8 cellular contexts compared by ENCODE assay signal in genomic region chr16:49463529-49463928, GRCh38.
DNase-seq lines count a peak whose midpoint lies in the region; ATAC-seq and TF ChIP-seq lines count a peak whose summit lies in the region.

No MANE protein-coding gene starts in this region.

- 0 out of 2 replicates have a peak, but pooled peaks cover 8% of the 10 kb centered on the region for H3F3A ChIP-seq in Loucy (ENCODE audit: low read depth)

- H3K9me2 ChIP-seq in Loucy (replicated peaks; ENCODE audit: low read depth, low read length): no peaks in the 10 kb centered on the region

- no peak overlapping the region for H3K4me3 ChIP-seq in right atrium auricular region
- peak overlapping the region; percentile 62 for H3K4me3 ChIP-seq in Loucy (ENCODE audit: low read length, poor library complexity, severe bottlenecking)
- H3K4me3 ChIP-seq in SJCRH30: no peak overlapping the region

- H3K27me3 ChIP-seq in right atrium auricular region: no peaks in the 10 kb centered on the region
- no peaks in the 10 kb centered on the region for H3K27me3 ChIP-seq in Loucy (ENCODE audit: insufficient read depth, low read length, poor library complexity, severe bottlenecking)
- peaks cover 5% of the 10 kb centered on the region; the same call in 1 of the 2 replicates for H3K27me3 ChIP-seq in SJCRH30

- H3K27ac ChIP-seq in right atrium auricular region (no peak overlapping the region), SJCRH30 (no peak overlapping the region)

- peak overlapping the region; percentile 35; the same call in 1 of the 2 replicates for H2AFZ ChIP-seq in Loucy (ENCODE audit: low read length)

- intact Hi-C loops in Right ventricle myocardium superior (cut with DNase I): no loop called here
- intact Hi-C loops in sciatic nerve (cut with DNase I): no loop called here

- H3K4me2 ChIP-seq in Loucy (ENCODE audit: low read depth, low read length, poor library complexity, severe bottlenecking): peak overlapping the region; percentile 84

- no peaks in the 10 kb centered on the region for H3K79me2 ChIP-seq in Loucy (ENCODE audit: insufficient read depth, low read length)

- peak overlapping the region; percentile 70 for H3K9ac ChIP-seq in Loucy (ENCODE audit: low read depth, low read length, poor library complexity, severe bottlenecking)

- no peak for TF ChIP-seq CTCF in right atrium auricular region (IDR thresholded peaks at IDR 0.05)
- no peak for TF ChIP-seq CTCF in Loucy (conservative IDR thresholded peaks at IDR 0.05; ENCODE audit: low read length)

- ATAC-seq in Right ventricle myocardium superior (ENCODE audit: poor library complexity) (no peak), sciatic nerve (no peak)

- DNase-seq in right atrium auricular region (ENCODE audit: low spot score): peak; percentile 2
- no peak for DNase-seq in Right ventricle myocardium superior
- DNase-seq in activated CD8-positive, alpha-beta memory T cell treated with anti-CD3 and anti-CD28 coated beads, Interleukin-2, amount 50 U/mL, for 24 hours (ENCODE audit: extremely low read depth): peak; percentile 32
- DNase-seq in sciatic nerve (ENCODE audit: low spot score): peak; percentile 49
- DNase-seq in DMS53 treated with DMSO at 0.1 percent for 48 hours (lab: John Stamatoyannopoulos, UW; ENCODE audit: unreplicated experiment): no peak
- no peak for DNase-seq in SJCRH30
- no peak for DNase-seq in kidney glomerular epithelial cell (lab: John Stamatoyannopoulos, UW)

- H3K4me1 ChIP-seq in right atrium auricular region: peaks cover 0 to 6% of the 10 kb centered on the region in 2 donors
- H3K4me1 ChIP-seq in Loucy (ENCODE audit: insufficient read depth, low read length, poor library complexity, severe bottlenecking): peaks cover 55% of the 10 kb centered on the region
- H3K4me1 ChIP-seq in SJCRH30: no peaks in the 10 kb centered on the region

- H4K20me1 ChIP-seq in Loucy (ENCODE audit: insufficient read depth, low read length, poor library complexity, severe bottlenecking): no peaks in the 10 kb centered on the region

- H3K9me3 ChIP-seq in right atrium auricular region (no peaks in the 10 kb centered on the region), Loucy (ENCODE audit: insufficient read depth, low read depth, low read length) (no peaks in the 10 kb centered on the region), SJCRH30 (replicated peaks) (no peaks in the 10 kb centered on the region)

- no peaks in the 10 kb centered on the region for H3K36me3 ChIP-seq in right atrium auricular region
- no peaks in the 10 kb centered on the region for H3K36me3 ChIP-seq in Loucy (ENCODE audit: insufficient read depth, low read length)
- no peaks in the 10 kb centered on the region for H3K36me3 ChIP-seq in SJCRH30

Comparison
In these comparisons a context has a peak if more than half of its experiments do, and no peak if none do; other contexts are left out.
1. DNase-seq: peak in right atrium auricular region (single experiment), activated CD8-positive, alpha-beta memory T cell treated with anti-CD3 and anti-CD28 coated beads, Interleukin-2, amount 50 U/mL, for 24 hours (single experiment) and sciatic nerve (single experiment); none in Right ventricle myocardium superior (single experiment), DMS53 treated with DMSO at 0.1 percent for 48 hours (single experiment), SJCRH30 (0 of 2) and kidney glomerular epithelial cell (single experiment).